Comparison of ENCODE assay signal across 15 cellular contexts in the genomic region with DNA sequence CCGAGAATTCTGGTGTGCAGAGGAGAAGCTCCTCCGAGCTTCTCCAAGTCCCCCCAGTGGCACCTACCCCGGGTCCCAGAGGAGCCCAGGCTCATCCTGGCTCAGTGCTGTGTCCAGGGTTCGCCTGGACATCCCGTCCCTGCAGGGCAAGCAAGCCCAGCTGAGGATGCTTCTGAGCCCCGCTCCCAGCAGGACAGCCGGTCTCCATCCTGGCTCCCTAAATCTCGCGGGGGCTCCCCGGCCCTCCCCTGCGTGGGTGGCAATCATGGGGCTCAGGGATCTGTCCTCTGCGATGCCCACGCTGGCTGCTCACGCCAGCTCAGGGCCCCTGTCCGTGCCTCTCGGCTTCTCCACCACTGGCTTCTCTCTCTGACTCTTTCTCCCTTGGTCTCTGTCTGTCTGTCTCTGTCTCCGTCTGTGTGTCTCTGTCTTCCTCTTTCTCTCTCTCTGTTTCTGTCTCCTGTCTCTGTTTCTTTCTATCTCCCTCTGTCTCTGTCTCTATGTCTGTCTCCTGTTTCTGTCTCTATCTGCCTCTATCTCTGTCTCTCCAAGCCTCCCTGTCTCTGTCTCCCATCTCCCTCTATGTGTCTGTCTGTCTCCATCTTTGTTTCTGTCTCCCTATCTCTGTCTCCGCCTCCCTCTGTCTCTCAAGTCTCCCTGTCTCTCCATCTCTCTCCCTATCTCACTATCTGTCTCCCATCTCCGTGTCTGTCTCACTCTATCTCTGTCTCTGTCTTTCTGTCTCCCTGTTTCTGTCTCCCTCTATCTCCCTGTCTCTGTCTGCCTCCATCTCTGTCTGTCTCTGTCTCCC. TPM values are rescaled to one million over a fixed set of nuclear protein-coding genes. Genes with fewer than 3 reads are reported as not detected.
DNase-seq lines count a peak whose midpoint lies in the region; ATAC-seq and TF ChIP-seq lines count a peak whose summit lies in the region.
"Had no signal": no experiment of that assay in that cellular context is flagged by ENCODE, and none has a peak within 500 bp of the region (broad histone marks: within the 10 kb centered on the region; RNA-seq: fewer than 3 reads in every experiment).

No MANE protein-coding gene starts in this region.

- H3K27ac Mint-ChIP-seq in activated CD4-positive, alpha-beta T cell treated with anti-CD3 and anti-CD28 coated beads, Interleukin-2, amount 10 ng/mL, durations not matched to agents 7 days and 5 days, result peak overlapping the region; percentile 6
- H3K27ac Mint-ChIP-seq in immature natural killer cell, result peak overlapping the region in 4 of 6 donors; percentile 52 to 89 (median 68)
- peak overlapping the region; percentile 45 for H3K27ac Mint-ChIP-seq in stimulated activated effector memory CD8-positive, alpha-beta T cell treated with anti-CD3 and anti-CD28 coated beads, Interleukin-12 subunit alpha, Interleukin-12 subunit beta, amount 100 ng/mL, for 72 hours
- H3K27ac Mint-ChIP-seq: activated CD4-positive, alpha-beta memory T cell treated with anti-CD3 and anti-CD28 coated beads, Interleukin-2, amount 10 ng/mL, durations not matched to agents 7 days and 5 days had no signal

- H3K9me3 Mint-ChIP-seq in activated CD4-positive, alpha-beta T cell treated with anti-CD3 and anti-CD28 coated beads, Interleukin-2, amount 10 ng/mL, durations not matched to agents 7 days and 5 days, result peaks cover 21% of the 10 kb centered on the region
- peaks cover 1 to 10% (median 7%) of the 10 kb centered on the region in 6 donors for H3K9me3 Mint-ChIP-seq in immature natural killer cell
- peaks cover under 1% of the 10 kb centered on the region for H3K9me3 Mint-ChIP-seq in stimulated activated effector memory CD8-positive, alpha-beta T cell treated with anti-CD3 and anti-CD28 coated beads, Interleukin-12 subunit alpha, Interleukin-12 subunit beta, amount 100 ng/mL, for 72 hours

- H3K36me3 Mint-ChIP-seq in activated CD4-positive, alpha-beta T cell treated with anti-CD3 and anti-CD28 coated beads, Interleukin-2, amount 10 ng/mL, durations not matched to agents 7 days and 5 days (ENCODE audit: low read depth), result peaks cover 53% of the 10 kb centered on the region
- peaks cover 24 to 49% (median 41%) of the 10 kb centered on the region in 3 donors for H3K36me3 Mint-ChIP-seq in immature natural killer cell
- H3K36me3 Mint-ChIP-seq in stimulated activated effector memory CD8-positive, alpha-beta T cell treated with anti-CD3 and anti-CD28 coated beads, Interleukin-12 subunit alpha, Interleukin-12 subunit beta, amount 100 ng/mL, for 72 hours, result peaks cover 55% of the 10 kb centered on the region

- POLR2A ChIA-PET in activated CD4-positive, alpha-beta T cell treated with anti-CD3 and anti-CD28 coated beads, Interleukin-2, amount 10 ng/mL, durations not matched to agents 7 days and 5 days (lab: Charles Lee), result no interaction called here
- POLR2A ChIA-PET in Panc1 (lab: Charles Lee), result no interaction called here

- no peaks in the 10 kb centered on the region for H3K36me3 ChIP-seq in Panc1 (ENCODE audit: control insufficient read depth, insufficient read depth, low read length)

- no peaks in the 10 kb centered on the region for H3K27me3 Mint-ChIP-seq in activated CD4-positive, alpha-beta T cell treated with anti-CD3 and anti-CD28 coated beads, Interleukin-2, amount 10 ng/mL, durations not matched to agents 7 days and 5 days
- H3K27me3 Mint-ChIP-seq in immature natural killer cell (ENCODE audit: low read depth in 3 of 3), result no peaks in the 10 kb centered on the region
- H3K27me3 Mint-ChIP-seq: activated CD4-positive, alpha-beta memory T cell treated with anti-CD3 and anti-CD28 coated beads, Interleukin-2, amount 10 ng/mL, durations not matched to agents 7 days and 5 days had no signal

- H3K4me3 Mint-ChIP-seq in activated CD4-positive, alpha-beta T cell treated with anti-CD3 and anti-CD28 coated beads, Interleukin-2, amount 10 ng/mL, durations not matched to agents 7 days and 5 days, result peak overlapping the region; percentile 1
- H3K4me3 Mint-ChIP-seq in immature natural killer cell, result no peak overlapping the region
- H3K4me3 Mint-ChIP-seq in stimulated activated effector memory CD8-positive, alpha-beta T cell treated with anti-CD3 and anti-CD28 coated beads, Interleukin-12 subunit alpha, Interleukin-12 subunit beta, amount 100 ng/mL, for 72 hours, result no peak overlapping the region
- H3K4me3 Mint-ChIP-seq: activated CD4-positive, alpha-beta memory T cell treated with anti-CD3 and anti-CD28 coated beads, Interleukin-2, amount 10 ng/mL, durations not matched to agents 7 days and 5 days had no signal

- no peak for TF ChIP-seq CTCF in Panc1 (IDR thresholded peaks at IDR 0.05)

- ATAC-seq in Panc1 (peak; percentile 15; the same call in 1 of the 2 replicates), GM21825 (IDR thresholded peaks at IDR 0.05; ENCODE audit: unreplicated experiment) (no peak), GM19455 (IDR thresholded peaks at IDR 0.05; ENCODE audit: unreplicated experiment) (no peak)
- no peak for ATAC-seq in stimulated activated effector memory CD8-positive, alpha-beta T cell treated with anti-CD3 and anti-CD28 coated beads, Interleukin-12 subunit alpha, Interleukin-12 subunit beta, amount 100 ng/mL, for 72 hours

- intact Hi-C loops in Panc1 (cut with micrococcal nuclease; ENCODE audit: unreplicated experiment), result no loop called here

- CTCF ChIA-PET in activated CD4-positive, alpha-beta T cell treated with anti-CD3 and anti-CD28 coated beads, Interleukin-2, amount 10 ng/mL, durations not matched to agents 7 days and 5 days (lab: Charles Lee), result no interaction called here
- CTCF ChIA-PET in Panc1 (lab: Charles Lee), result no interaction called here

- no peak overlapping the region for H3K27ac ChIP-seq in Panc1 (ENCODE audit: low read length)
- H3K27ac ChIP-seq: HL-60, thoracic aorta had no signal

- no TSS peak for BruUV-seq in Panc1 (replicated peaks; lab: Mats Ljungman, UMichigan)

- no peaks in the 10 kb centered on the region for H3K4me1 Mint-ChIP-seq in activated CD4-positive, alpha-beta T cell treated with anti-CD3 and anti-CD28 coated beads, Interleukin-2, amount 10 ng/mL, durations not matched to agents 7 days and 5 days
- peaks cover 2 to 10% of the 10 kb centered on the region in 2 donors for H3K4me1 Mint-ChIP-seq in immature natural killer cell
- peaks cover 10% of the 10 kb centered on the region for H3K4me1 Mint-ChIP-seq in stimulated activated effector memory CD8-positive, alpha-beta T cell treated with anti-CD3 and anti-CD28 coated beads, Interleukin-12 subunit alpha, Interleukin-12 subunit beta, amount 100 ng/mL, for 72 hours
- H3K4me1 Mint-ChIP-seq: activated CD4-positive, alpha-beta memory T cell treated with anti-CD3 and anti-CD28 coated beads, Interleukin-2, amount 10 ng/mL, durations not matched to agents 7 days and 5 days had no signal

- in situ Hi-C loops in Panc1 (cut with HindIII; ENCODE audit: low pct_unique_long_range_greater_than_20kb, low sequenced_read_pairs), result no loop called here

- no peak overlapping the region for H3K4me3 ChIP-seq in Panc1 (ENCODE audit: low read depth in 2 of 2, low read length in 2 of 2)
- H3K4me3 ChIP-seq: MG63, thoracic aorta had no signal

- H3K27me3 ChIP-seq in Panc1 (ENCODE audit: control insufficient read depth, insufficient read depth, low read length), result no peaks in the 10 kb centered on the region
- H3K27me3 ChIP-seq: MG63 had no signal

- H3K9me3 ChIP-seq in Panc1 (ENCODE audit: control insufficient read depth, insufficient read depth, low read depth, low read length), result no peaks in the 10 kb centered on the region

- DNase-seq in activated CD4-positive, alpha-beta T cell treated with anti-CD3 and anti-CD28 coated beads, Interleukin-2, amount 10 ng/mL, durations not matched to agents 7 days and 5 days, result no peak
- DNase-seq in activated CD4-positive, alpha-beta T cell treated with anti-CD3 and anti-CD28 coated beads, Interleukin-2, amount 50 U/mL, for 48 hours, result no peak
- no peak for DNase-seq in Panc1 (ENCODE audit: low read depth, low spot score)
- no peak for DNase-seq in immature natural killer cell
- no peak for DNase-seq in stimulated activated effector memory CD8-positive, alpha-beta T cell treated with anti-CD3 and anti-CD28 coated beads, Interleukin-12 subunit alpha, Interleukin-12 subunit beta, amount 100 ng/mL, for 72 hours (ENCODE audit: low spot score in 2 of 2)
- DNase-seq in NCI-H1092 treated with DMSO at 0.1 percent for 48 hours (lab: John Stamatoyannopoulos, UW), result no peak
- DNase-seq: activated CD4-positive, alpha-beta memory T cell treated with anti-CD3 and anti-CD28 coated beads, Interleukin-2, amount 10 ng/mL, durations not matched to agents 7 days and 5 days; mammary epithelial cell; MG63; NCI-H446 treated with DMSO at 0.1 percent for 48 hours; SHP77 treated with DMSO at 0.1 percent for 48 hours had no signal

- no peaks in the 10 kb centered on the region for H3K4me1 ChIP-seq in Panc1 (ENCODE audit: control insufficient read depth, insufficient read depth, low read length)

RNA-seq across cellular contexts. Expression of a gene that starts 27.8 kb away (rescaled TPM):
- 100 to 1,000 TPM; 259 to 261 TPM for total RNA-seq in activated CD4-positive, alpha-beta T cell treated with anti-CD3 and anti-CD28 coated beads, Interleukin-2, amount 10 ng/mL, durations not matched to agents 7 days and 5 days
- 125 TPM for total RNA-seq in Panc1 (2021; ENCODE audit: unreplicated experiment)
- 475 TPM for polyA plus RNA-seq in Panc1 (2012; ENCODE audit: insufficient read length)
- 100 to 1,000 TPM; 330 to 354 (median 347) TPM for polyA plus RNA-seq in immature natural killer cell

RNA-seq across cellular contexts. Expression of a gene that starts 33.0 kb away (rescaled TPM):
- total RNA-seq in activated CD4-positive, alpha-beta T cell treated with anti-CD3 and anti-CD28 coated beads, Interleukin-2, amount 10 ng/mL, durations not matched to agents 7 days and 5 days, result 10 to 100 TPM; 30.7 to 33.9 TPM
- 16.5 TPM for total RNA-seq in Panc1 (2021; ENCODE audit: unreplicated experiment)
- 29.5 TPM for polyA plus RNA-seq in Panc1 (2012; ENCODE audit: insufficient read length)
- 10 to 100 TPM; 58.1 to 68.6 (median 67.1) TPM for polyA plus RNA-seq in immature natural killer cell

Comparison
In these comparisons a context has a peak if more than half of its experiments do, and no peak if none do; other contexts are left out.
1. H3K27ac Mint-ChIP-seq: peak in every context shown above with its lines; median percentile 68 in immature natural killer cell; 45 in stimulated activated effector memory CD8-positive, alpha-beta T cell treated with anti-CD3 and anti-CD28 coated beads, Interleukin-12 subunit alpha, Interleukin-12 subunit beta, amount 100 ng/mL, for 72 hours; 6 in activated CD4-positive, alpha-beta T cell treated with anti-CD3 and anti-CD28 coated beads, Interleukin-2, amount 10 ng/mL, durations not matched to agents 7 days and 5 days.